In genomic region chr9:71937898-71938297, GRCh38 we compare ENCODE assay signal across 18 cellular contexts. TPM values are rescaled to one million over a fixed set of nuclear protein-coding genes. Genes with fewer than 3 reads are reported as not detected.
DNase-seq lines count a peak whose midpoint lies in the region; ATAC-seq, FAIRE-seq and TF ChIP-seq lines count a peak whose summit lies in the region.
"Had no signal": no experiment of that assay in that cellular context is flagged by ENCODE, and none has a peak within 500 bp of the region (broad histone marks: within the 10 kb centered on the region; RNA-seq: fewer than 3 reads in every experiment).

No MANE protein-coding gene starts in this region.

- H3K79me2 ChIP-seq in osteoblast (ENCODE audit: insufficient read depth, low read length) = peaks cover 41% of the 10 kb centered on the region

- no peaks in the 10 kb centered on the region for H3K27me3 ChIP-seq in osteoblast (ENCODE audit: insufficient read depth, low read length)
- H3K27me3 ChIP-seq in thoracic aorta (replicated peaks; ENCODE audit: insufficient read depth) = no peaks in the 10 kb centered on the region
- H3K27me3 ChIP-seq: SJSA1 had no signal

- H3K4me3 Mint-ChIP-seq in CD14-positive monocyte = no peak overlapping the region
- H3K4me3 Mint-ChIP-seq: CD4-positive, CD25-positive, alpha-beta regulatory T cell had no signal

- peak overlapping the region in 1 of 7 donors; percentile 10 for H3K27ac Mint-ChIP-seq in CD14-positive monocyte
- H3K27ac Mint-ChIP-seq: CD4-positive, CD25-positive, alpha-beta regulatory T cell had no signal

- H3K9me3 ChIP-seq in osteoblast (ENCODE audit: low read depth, low read length) (no peaks in the 10 kb centered on the region), thoracic aorta (no peaks in the 10 kb centered on the region)
- H3K9me3 ChIP-seq: Caco-2, SJSA1 had no signal

- H3K4me3 ChIP-seq in osteoblast (ENCODE audit: insufficient read depth, low read length) (no peak overlapping the region), thoracic aorta (peak overlapping the region; percentile 54)
- H3K4me3 ChIP-seq: SJSA1 had no signal

- H3K36me3 Mint-ChIP-seq in CD14-positive monocyte = peaks cover 0 to under 1% of the 10 kb centered on the region in 2 donors

- H3K4me1 ChIP-seq in osteoblast (ENCODE audit: insufficient read depth, low read length) = peaks cover 32% of the 10 kb centered on the region
- H3K4me1 ChIP-seq in thoracic aorta (ENCODE audit: control insufficient read depth in 1 of 2, low read depth in 2 of 2) = peaks cover 15 to 24% of the 10 kb centered on the region in 2 donors
- H3K4me1 ChIP-seq: Caco-2, SJSA1 had no signal

- no peak for ATAC-seq in thoracic aorta (ENCODE audit: insufficient number of reproducible peaks, low FRiP score, low read depth)
- ATAC-seq: PC-3 had no signal

- H3K27me3 Mint-ChIP-seq in CD14-positive monocyte (ENCODE audit: low read depth in 3 of 3) = no peaks in the 10 kb centered on the region
- H3K27me3 Mint-ChIP-seq: CD4-positive, CD25-positive, alpha-beta regulatory T cell had no signal

- peak overlapping the region; percentile 62 for H3K4me2 ChIP-seq in osteoblast (ENCODE audit: insufficient read depth, low read length)

- FAIRE-seq in RCC 7860 (lab: Jason Lieb, UNC) = peak; percentile 31
- peak; percentile 8 for FAIRE-seq in endometrium (lab: Jason Lieb, UNC)

- H4K20me1 ChIP-seq in osteoblast (ENCODE audit: insufficient read depth, low read length) = no peaks in the 10 kb centered on the region

- DNase-seq in RCC 7860 (ENCODE audit: low spot score) (no peak), osteoblast (ENCODE audit: insufficient read length, low spot score, missing footprints) (no peak), thoracic aorta (ENCODE audit: low spot score) (no peak), NCI-H1105 treated with DMSO at 0.1 percent for 48 hours (lab: John Stamatoyannopoulos, UW) (no peak), ecto neural progenitor cell (ENCODE audit: low spot score) (no peak), NCI-H446 treated with DMSO at 0.1 percent for 48 hours (lab: John Stamatoyannopoulos, UW) (no peak), CD14-positive monocyte (ENCODE audit: low spot score) (no peak)
- DNase-seq: Caco-2; CD4-positive, CD25-positive, alpha-beta regulatory T cell; KBM-7; NCI-H1436; NCI-H2029; NCI-H2171; NCI-H446; NCI-H748 treated with DMSO at 0.1 percent for 48 hours; PC-3 had no signal

- H3K36me3 ChIP-seq in osteoblast (ENCODE audit: insufficient read depth, low read length) (no peaks in the 10 kb centered on the region), thoracic aorta (no peaks in the 10 kb centered on the region)
- H3K36me3 ChIP-seq: SJSA1 had no signal

- no peak for TF ChIP-seq CTCF in osteoblast (IDR thresholded peaks at IDR 0.05; ENCODE audit: extremely low read depth, low read depth, low read length)
- no peak for TF ChIP-seq CTCF in thoracic aorta (IDR thresholded peaks at IDR 0.05)
- TF ChIP-seq CTCF in CD14-positive monocyte (IDR thresholded peaks at IDR 0.05) = no peak

- peaks cover 0 to under 1% (median 0%) of the 10 kb centered on the region in 7 donors for H3K9me3 Mint-ChIP-seq in CD14-positive monocyte

- H3K4me1 Mint-ChIP-seq in CD14-positive monocyte = peaks cover 11% of the 10 kb centered on the region

- no peak overlapping the region for H2AFZ ChIP-seq in osteoblast (ENCODE audit: low read length)

- intact Hi-C loops in CD14-positive monocyte (cut with micrococcal nuclease) = no loop called here

- H3K27ac ChIP-seq in osteoblast (ENCODE audit: low read depth, low read length) (peak overlapping the region; percentile 71), thoracic aorta (peak overlapping the region; percentile 57 to 80)
- H3K27ac ChIP-seq: SJSA1 had no signal

RNA-seq across cellular contexts. Expression of gene C9orf85, which starts 26.5 kb away (rescaled TPM):
- total RNA-seq in osteoblast (11.2 and 12.1 TPM in 2 replicates), thoracic aorta (10 to 100 TPM in 1 of 2 donors, 1 to 10 TPM in 1; 8.4 to 14.7 TPM)
- 1 to 10 TPM; 4.5 to 6.4 TPM for polyA plus RNA-seq in CD14-positive monocyte

RNA-seq across cellular contexts. Expression of gene ABHD17B, which starts 26.9 kb away (rescaled TPM):
- total RNA-seq in osteoblast (21.4 and 21.8 TPM in 2 replicates), thoracic aorta (10 to 100 TPM; 15.3 to 24.6 TPM)
- 10 to 100 TPM; 12.3 to 12.8 TPM for polyA plus RNA-seq in CD14-positive monocyte
